ENCODE assay signal across 27 cellular contexts in genomic region chr9:8400378-8400777, GRCh38.
"Had no signal": no experiment of that assay in that cellular context is flagged by ENCODE, and none has a peak within 500 bp of the region (broad histone marks: within the 10 kb centered on the region; RNA-seq: fewer than 3 reads in every experiment).

No MANE protein-coding gene starts in this region.

- H3K36me3 ChIP-seq: colonic mucosa, esophagus muscularis mucosa, esophagus squamous epithelium, gastrocnemius medialis, gastroesophageal sphincter, heart left ventricle, heart right ventricle had no signal

- DNase-seq: colonic mucosa; cortex of kidney; dorsolateral prefrontal cortex; effector CD4-positive, alpha-beta T cell; effector CD8-positive, alpha-beta T cell; effector memory CD4-positive, alpha-beta T cell; effector memory CD8-positive, alpha-beta T cell; endodermal cell; erythroblast; esophagus squamous epithelium; foreskin fibroblast; foreskin keratinocyte; foreskin melanocyte; gastrocnemius medialis; glutamatergic neuron; head of caudate nucleus; heart left ventricle; heart right ventricle; hippocampal formation had no signal

- H3K4me3 ChIP-seq: colonic mucosa, dorsolateral prefrontal cortex, esophagus muscularis mucosa, esophagus squamous epithelium, gastrocnemius medialis, gastroesophageal sphincter, heart left ventricle, heart right ventricle, hepatocyte had no signal

- H3K9me3 ChIP-seq: colonic mucosa, esophagus muscularis mucosa, esophagus squamous epithelium, gastrocnemius medialis, gastroesophageal sphincter, heart left ventricle, heart right ventricle had no signal

- H2AFZ ChIP-seq: hepatocyte had no signal

- H3K27ac ChIP-seq: colonic mucosa, epithelial cell of prostate, esophagus muscularis mucosa, esophagus squamous epithelium, foreskin keratinocyte, gastrocnemius medialis, gastroesophageal sphincter, heart left ventricle, heart right ventricle, hepatocyte had no signal

- H3K79me2 ChIP-seq: hepatocyte had no signal

- FAIRE-seq: colon, endometrium, frontal cortex had no signal

- H3K27me3 ChIP-seq: colonic mucosa, dorsolateral prefrontal cortex, esophagus muscularis mucosa, esophagus squamous epithelium, foreskin keratinocyte, gastrocnemius medialis, gastroesophageal sphincter, heart left ventricle, heart right ventricle, hepatocyte had no signal

- ATAC-seq: effector memory CD8-positive, alpha-beta T cell; esophagus mucosa; foreskin keratinocyte; gastrocnemius medialis; gastroesophageal sphincter; heart left ventricle; heart right ventricle had no signal

- H3K4me1 ChIP-seq: colonic mucosa, esophagus muscularis mucosa, esophagus squamous epithelium, foreskin keratinocyte, gastrocnemius medialis, gastroesophageal sphincter, heart left ventricle, heart right ventricle had no signal

- H3K4me2 ChIP-seq: hepatocyte had no signal
